ENCODE assay signal across 8 cellular contexts in the genomic region with DNA sequence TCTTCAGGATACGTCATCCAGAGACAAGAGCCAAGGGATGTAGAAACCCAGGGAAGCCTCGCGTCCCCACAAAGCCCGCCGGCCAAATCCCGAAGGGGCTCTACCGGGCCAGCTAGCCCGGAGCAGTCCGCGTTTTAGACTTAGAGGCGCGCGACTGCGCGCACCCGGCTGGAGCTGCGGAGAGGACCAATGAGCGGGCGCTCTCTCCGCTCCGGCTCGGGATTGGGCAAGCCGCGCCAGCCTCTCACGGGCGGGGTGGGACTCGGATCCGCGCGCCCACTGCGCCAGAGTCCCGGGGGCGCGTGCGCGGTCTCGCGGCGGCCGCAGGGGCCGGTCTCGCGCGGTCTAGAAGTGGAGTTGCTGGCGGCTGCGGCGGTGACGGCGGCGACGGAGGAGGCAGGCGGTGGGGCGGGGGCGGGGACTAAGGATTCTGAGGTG. TPM values are rescaled to one million over a fixed set of nuclear protein-coding genes. Genes with fewer than 3 reads are reported as not detected.
A peak's percentile ranks its signal among the peaks of the same experiment; 100 is the strongest.
DNase-seq lines count a peak whose midpoint lies in the region; ATAC-seq and TF ChIP-seq lines count a peak whose summit lies in the region.

No MANE protein-coding gene starts in this region.

- H3K4me3 ChIP-seq in BE2C (ENCODE audit: low read depth, low read length) (peak overlapping the region; percentile 93), coronary artery (peak overlapping the region; percentile 100)

- DNase-seq in BE2C: peak; percentile 98
- peak; percentile 90 for DNase-seq in GM19238 (ENCODE audit: insufficient read length, low spot score)
- DNase-seq in NCI-H510A (lab: John Stamatoyannopoulos, UW): peak; percentile 95
- DNase-seq in activated CD4-positive, alpha-beta T cell treated with anti-CD3 and anti-CD28 coated beads for 48 hours: peak; percentile 95
- peak; percentile 98 for DNase-seq in coronary artery (ENCODE audit: low spot score)
- peak; percentile 99 for DNase-seq in left kidney (ENCODE audit: low read depth, low spot score)
- DNase-seq in stimulated activated CD4-positive, alpha-beta T cell treated with anti-CD3 and anti-CD28 coated beads, Interleukin-1b, Interleukin-23, amount 100 ng/mL, for 48 hours: peak; percentile 94

- peak overlapping the region; percentile 100 for H3K27ac ChIP-seq in coronary artery

- TF ChIP-seq CTCF in BE2C (IDR thresholded peaks at IDR 0.05; ENCODE audit: low read depth, low read length): no peak
- TF ChIP-seq CTCF in coronary artery (IDR thresholded peaks at IDR 0.05): no peak

- H3K4me1 ChIP-seq in BE2C: no peaks in the 10 kb centered on the region; the same call in 1 of the 2 replicates

- ATAC-seq in HG03439 (IDR thresholded peaks at IDR 0.05; ENCODE audit: unreplicated experiment): peak; percentile 91

- H3K9me3 ChIP-seq in BE2C: no peaks in the 10 kb centered on the region

- H3K36me3 ChIP-seq in BE2C: no peaks in the 10 kb centered on the region

- H3K27me3 ChIP-seq in BE2C: no peaks in the 10 kb centered on the region

RNA-seq across cellular contexts. Expression of gene PALS1, which starts 0.2 kb away (rescaled TPM):
- polyA plus RNA-seq in BE2C (2012; ENCODE audit: insufficient read depth, insufficient read length, low read depth): 5.7 TPM

RNA-seq across cellular contexts. Expression of gene GARIN2, which starts 51.8 kb away (rescaled TPM):
- not detected for polyA plus RNA-seq in BE2C (2012; ENCODE audit: insufficient read depth, insufficient read length, low read depth)

Comparison
In these comparisons a context has a peak if more than half of its experiments do, and no peak if none do; other contexts are left out.
1. Peak in every context shown above with its lines: DNase-seq, ATAC-seq, H3K4me3 ChIP-seq and H3K27ac ChIP-seq.